ENCODE assay signal across 24 cellular contexts in genomic region chr3:122913539-122914100, GRCh38.
"Had no signal": no experiment of that assay in that cellular context is flagged by ENCODE, and none has a peak within 500 bp of the region (broad histone marks: within the 10 kb centered on the region; RNA-seq: fewer than 3 reads in every experiment).

No MANE protein-coding gene starts in this region.

- H3K27ac Mint-ChIP-seq: activated naive CD4-positive, alpha-beta T cell treated with anti-CD3 and anti-CD28 coated beads, Interleukin-2, amount 50 U/mL, for 24 hours; memory B cell; type B pancreatic cell had no signal

- H3K36me3 ChIP-seq: brain microvascular endothelial cell, esophagus squamous epithelium, gastroesophageal sphincter, thoracic aorta had no signal

- H3K27ac ChIP-seq: brain microvascular endothelial cell, esophagus squamous epithelium, gastroesophageal sphincter, thoracic aorta had no signal

- H3K4me3 Mint-ChIP-seq: activated naive CD4-positive, alpha-beta T cell treated with anti-CD3 and anti-CD28 coated beads, Interleukin-2, amount 50 U/mL, for 24 hours; memory B cell; type B pancreatic cell had no signal

- H3K4me3 ChIP-seq: gastroesophageal sphincter, thoracic aorta had no signal

- H3K36me3 Mint-ChIP-seq: activated naive CD4-positive, alpha-beta T cell treated with anti-CD3 and anti-CD28 coated beads, Interleukin-2, amount 50 U/mL, for 24 hours; type B pancreatic cell had no signal

- H3K4me1 ChIP-seq: gastroesophageal sphincter had no signal

- H3K9me3 ChIP-seq: esophagus squamous epithelium, gastroesophageal sphincter, thoracic aorta had no signal

- DNase-seq: activated CD4-positive, alpha-beta T cell treated with anti-CD3 and anti-CD28 coated beads for 4 hours; activated CD4-positive, alpha-beta T cell treated with anti-CD3 and anti-CD28 coated beads, Interleukin-2, amount 50 U/mL, for 48 hours; activated CD4-positive, CD25-positive, alpha-beta regulatory T cell; activated gamma-delta T cell treated with Interleukin-2 at 50 U/mL for 16 hours; activated T-cell treated with anti-CD3 and anti-CD28 coated beads, Interleukin-2, amount 50 U/mL, for 1 hour; aorta; brain microvascular endothelial cell; central memory CD4-positive, alpha-beta T cell; esophagus squamous epithelium; head of caudate nucleus; hypothalamus; left cardiac atrium; occipital lobe; posterior cingulate gyrus; small intestine; stimulated activated CD4-positive, alpha-beta T cell treated with anti-CD3 and anti-CD28 coated beads, Interleukin-2, amount 100 ng/mL, for 48 hours; stimulated activated naive CD4-positive, alpha-beta T cell; T1000 had no signal

- H3K9me3 Mint-ChIP-seq: activated naive CD4-positive, alpha-beta T cell treated with anti-CD3 and anti-CD28 coated beads, Interleukin-2, amount 50 U/mL, for 24 hours; memory B cell; type B pancreatic cell had no signal

- ATAC-seq: gastroesophageal sphincter, left cardiac atrium, sciatic nerve had no signal
